Comparison of ENCODE assay signal across 19 cellular contexts in genomic region chr9:133918123-133918813, GRCh38.
A peak's percentile ranks its signal among the peaks of the same experiment; 100 is the strongest.
DNase-seq lines count a peak whose midpoint lies in the region; ATAC-seq and TF ChIP-seq lines count a peak whose summit lies in the region.
"Had no signal": no experiment of that assay in that cellular context is flagged by ENCODE, and none has a peak within 500 bp of the region (broad histone marks: within the 10 kb centered on the region; RNA-seq: fewer than 3 reads in every experiment).

No MANE protein-coding gene starts in this region.

- no peaks in the 10 kb centered on the region for H3K27me3 ChIP-seq in BLaER1 treated with 17β-estradiol and CSF1 and Interleukin-3, amounts not matched to agents 10 nM and 100 nM
- H3K27me3 ChIP-seq in neuronal stem cell (ENCODE audit: control insufficient read depth in 3 of 3, insufficient read depth in 3 of 3, low read depth in 1 of 3, low read length in 3 of 3) (no peaks in the 10 kb centered on the region), tibial nerve (no peaks in the 10 kb centered on the region)
- H3K27me3 ChIP-seq: stomach had no signal

- H2AFZ ChIP-seq in neuronal stem cell (ENCODE audit: low read length), result no peak overlapping the region
- H2AFZ ChIP-seq in OCI-LY7 (ENCODE audit: low read length), result no peak overlapping the region

- H3K27ac ChIP-seq in BLaER1 treated with 17β-estradiol and CSF1 and Interleukin-3, amounts not matched to agents 10 nM and 100 nM, result peak overlapping the region in 9 of 11 experiments; percentile 46 to 81 (median 70); a peak in 19 of 22 replicates
- H3K27ac ChIP-seq in neuronal stem cell (replicated peaks; ENCODE audit: low read length), result peak overlapping the region; percentile 62
- H3K27ac ChIP-seq in tibial nerve, result peak overlapping the region in 2 of 4 donors; percentile 81 to 82
- no peak overlapping the region for H3K27ac ChIP-seq in OCI-LY7 (ENCODE audit: low read depth, low read length, poor library complexity, severe bottlenecking)

- TF ChIP-seq EP300 in tibial nerve (IDR thresholded peaks at IDR 0.05), result no peak

- peak overlapping the region; percentile 4 to 78 (median 68); a peak in 20 of 22 replicates for H3K9ac ChIP-seq in BLaER1 treated with 17β-estradiol and CSF1 and Interleukin-3, amounts not matched to agents 10 nM and 100 nM
- no peak overlapping the region for H3K9ac ChIP-seq in neuronal stem cell (ENCODE audit: low read depth, low read length, poor library complexity)

- H4K91ac ChIP-seq in neuronal stem cell (ENCODE audit: low read depth, low read length, poor library complexity), result peak overlapping the region; percentile 75

- CTCF ChIA-PET in OCI-LY7 (lab: Charles Lee; ENCODE audit: unreplicated experiment), result no interaction called here

- peak overlapping the region; percentile 82 for H3K27ac Mint-ChIP-seq in glutamatergic neuron (ENCODE audit: unreplicated experiment)
- H3K27ac Mint-ChIP-seq: activated naive CD8-positive, alpha-beta T cell treated with anti-CD3 and anti-CD28 coated beads, Interleukin-2, amount 10 ng/mL, durations not matched to agents 7 days and 5 days had no signal

- DNase-seq in anterior cingulate cortex (lab: John Stamatoyannopoulos, UW), result peak in 33 of 58 donors; percentile 5 to 74 (median 33)
- DNase-seq in glutamatergic neuron, result no peak
- DNase-seq in neuronal stem cell (ENCODE audit: low spot score), result no peak
- no peak for DNase-seq in tibial nerve (ENCODE audit: low spot score in 2 of 2)
- no peak for DNase-seq in OCI-LY7 (ENCODE audit: low spot score)
- no peak for DNase-seq in cerebellum (ENCODE audit: low spot score)
- DNase-seq: activated CD4-positive, CD25-positive, alpha-beta regulatory T cell; activated CD8-positive, alpha-beta memory T cell treated with anti-CD3 and anti-CD28 coated beads for 24 hours; activated naive CD8-positive, alpha-beta T cell treated with anti-CD3 and anti-CD28 coated beads, Interleukin-2, amount 10 ng/mL, durations not matched to agents 7 days and 5 days; COR-L47; EL; foreskin fibroblast; KBM-7; NCI-H2029; NCI-H446 treated with DMSO at 0.1 percent for 48 hours; stomach; T-helper 2 cell had no signal

- H3K4me1 Mint-ChIP-seq in glutamatergic neuron (ENCODE audit: low read depth, unreplicated experiment), result peaks cover 64% of the 10 kb centered on the region
- H3K4me1 Mint-ChIP-seq: activated naive CD8-positive, alpha-beta T cell treated with anti-CD3 and anti-CD28 coated beads, Interleukin-2, amount 10 ng/mL, durations not matched to agents 7 days and 5 days had no signal

- no peak overlapping the region for H2BK120ac ChIP-seq in neuronal stem cell (ENCODE audit: low read depth, low read length)

- H3K23ac ChIP-seq in neuronal stem cell (ENCODE audit: low read depth, low read length, poor library complexity), result no peak overlapping the region

- no peak for ATAC-seq in HG03460 (IDR thresholded peaks at IDR 0.05; ENCODE audit: unreplicated experiment)

- no CpG with 5 or more reads among the region's 24 CpGs for WGBS in neuronal stem cell (ENCODE audit: extremely low coverage in 2 of 2, insufficient read length in 2 of 2, insufficient replicate concordance in 1 of 2), 2 donors
- WGBS in tibial nerve, 2 donors, result 43 to 45% methylated on average over 24 of the region's 24 CpGs

- peaks cover 33% of the 10 kb centered on the region for H3K79me1 ChIP-seq in neuronal stem cell (ENCODE audit: low read depth, low read length)

- H3K4me3 ChIP-seq in BLaER1 treated with 17β-estradiol and CSF1 and Interleukin-3, amounts not matched to agents 10 nM and 100 nM, result peak overlapping the region in 6 of 10 experiments; percentile 5 to 43 (median 22); a peak in 8 of 20 replicates
- no peak overlapping the region for H3K4me3 ChIP-seq in neuronal stem cell (ENCODE audit: low read length in 2 of 2)
- no peak overlapping the region for H3K4me3 ChIP-seq in tibial nerve
- H3K4me3 ChIP-seq in OCI-LY7 (ENCODE audit: low read depth, low read length, poor library complexity, severe bottlenecking), result no peak overlapping the region
- H3K4me3 ChIP-seq: stomach had no signal

- H2BK15ac ChIP-seq in neuronal stem cell (ENCODE audit: low read length), result peak overlapping the region; percentile 70

- H2BK12ac ChIP-seq in neuronal stem cell (ENCODE audit: low read length), result no peak overlapping the region

- H3K9me3 Mint-ChIP-seq in glutamatergic neuron (ENCODE audit: unreplicated experiment), result peaks cover 54% of the 10 kb centered on the region
- H3K9me3 Mint-ChIP-seq: activated naive CD8-positive, alpha-beta T cell treated with anti-CD3 and anti-CD28 coated beads, Interleukin-2, amount 10 ng/mL, durations not matched to agents 7 days and 5 days had no signal

- peak overlapping the region; percentile 39 for H3K4me3 Mint-ChIP-seq in glutamatergic neuron (ENCODE audit: unreplicated experiment)
- H3K4me3 Mint-ChIP-seq: activated naive CD8-positive, alpha-beta T cell treated with anti-CD3 and anti-CD28 coated beads, Interleukin-2, amount 10 ng/mL, durations not matched to agents 7 days and 5 days had no signal

- H4K20me1 ChIP-seq in BLaER1 treated with 17β-estradiol and CSF1 and Interleukin-3, amounts not matched to agents 10 nM and 100 nM, result peaks cover 0 to 85% (median 27%) of the 10 kb centered on the region in 11 experiments; a peak in 15 of 22 replicates
- H4K20me1 ChIP-seq in OCI-LY7 (ENCODE audit: insufficient read depth, low read length), result no peaks in the 10 kb centered on the region

- no peak overlapping the region for H3K14ac ChIP-seq in neuronal stem cell (ENCODE audit: low read length)

- no TSS peak for BruUV-seq in OCI-LY7 (replicated peaks; lab: Mats Ljungman, UMichigan)

- no peaks in the 10 kb centered on the region for H3K36me3 Mint-ChIP-seq in glutamatergic neuron (ENCODE audit: unreplicated experiment)
- H3K36me3 Mint-ChIP-seq: activated naive CD8-positive, alpha-beta T cell treated with anti-CD3 and anti-CD28 coated beads, Interleukin-2, amount 10 ng/mL, durations not matched to agents 7 days and 5 days had no signal

- no peaks in the 10 kb centered on the region for H3K9me3 ChIP-seq in BLaER1 treated with 17β-estradiol and CSF1 and Interleukin-3, amounts not matched to agents 10 nM and 100 nM (replicated peaks in 1 of 11)
- H3K9me3 ChIP-seq in neuronal stem cell (replicated peaks in 1 of 2; ENCODE audit: control insufficient read depth in 2 of 2, insufficient read depth in 1 of 2, low read depth in 1 of 2, low read length in 2 of 2) (peaks cover 0 to 5% of the 10 kb centered on the region in 2 donors), tibial nerve (no peaks in the 10 kb centered on the region), OCI-LY7 (ENCODE audit: low read length) (no peaks in the 10 kb centered on the region)
- H3K9me3 ChIP-seq: stomach had no signal

- peak overlapping the region; percentile 81 for H2AK5ac ChIP-seq in neuronal stem cell (ENCODE audit: low read depth, low read length)

- peak overlapping the region; percentile 90 for H3K18ac ChIP-seq in neuronal stem cell (ENCODE audit: low read length)

- TF ChIP-seq CTCF in glutamatergic neuron (IDR thresholded peaks at IDR 0.05; ENCODE audit: partially characterized antibody, unreplicated experiment) (no peak), tibial nerve (IDR thresholded peaks at IDR 0.05) (no peak), OCI-LY7 (conservative IDR thresholded peaks at IDR 0.05; ENCODE audit: low read length) (no peak)

- H3K4ac ChIP-seq in neuronal stem cell (ENCODE audit: low read length), result no peak overlapping the region

- H3K27me3 Mint-ChIP-seq in glutamatergic neuron (ENCODE audit: unreplicated experiment), result peaks cover 30% of the 10 kb centered on the region

- H3K4me1 ChIP-seq in BLaER1 treated with 17β-estradiol and CSF1 and Interleukin-3, amounts not matched to agents 10 nM and 100 nM, result peaks cover 25 to 97% (median 91%) of the 10 kb centered on the region in 10 experiments
- H3K4me1 ChIP-seq in neuronal stem cell (ENCODE audit: control insufficient read depth in 2 of 2, insufficient read depth in 1 of 2, low read depth in 1 of 2, low read length in 2 of 2), result peaks cover 34 to 45% of the 10 kb centered on the region in 2 donors
- H3K4me1 ChIP-seq in tibial nerve, result peaks cover 0 to 68% (median 22%) of the 10 kb centered on the region in 4 donors
- H3K4me1 ChIP-seq in OCI-LY7 (ENCODE audit: insufficient read depth, low read length, poor library complexity, severe bottlenecking), result no peaks in the 10 kb centered on the region

- H3K9me2 ChIP-seq in OCI-LY7 (ENCODE audit: insufficient read depth, low read length), result no peaks in the 10 kb centered on the region

- H2BK5ac ChIP-seq in neuronal stem cell (ENCODE audit: low read length), result no peak overlapping the region

- H3K4me2 ChIP-seq in BLaER1 treated with 17β-estradiol and CSF1 and Interleukin-3, amounts not matched to agents 10 nM and 100 nM, result peak overlapping the region; percentile 69 to 92 (median 82)
- no peak overlapping the region for H3K4me2 ChIP-seq in neuronal stem cell (ENCODE audit: insufficient read depth, low read length, poor library complexity, severe bottlenecking)
- no peak overlapping the region for H3K4me2 ChIP-seq in OCI-LY7 (ENCODE audit: low read length)

- intact Hi-C loops in OCI-LY7 (cut with micrococcal nuclease; ENCODE audit: unreplicated experiment), result no loop called here

- no peak for TF ChIP-seq POLR2A in tibial nerve (IDR thresholded peaks at IDR 0.05)

- H3K36me3 ChIP-seq in BLaER1 treated with 17β-estradiol and CSF1 and Interleukin-3, amounts not matched to agents 10 nM and 100 nM, result peaks cover 0 to 9% (median 0%) of the 10 kb centered on the region in 11 experiments; a peak in 3 of 22 replicates
- H3K36me3 ChIP-seq in neuronal stem cell (replicated peaks in 1 of 2; ENCODE audit: control insufficient read depth in 2 of 2, insufficient read depth in 2 of 2, low read length in 2 of 2), result peaks cover 0 to 6% of the 10 kb centered on the region in 2 donors
- H3K36me3 ChIP-seq in tibial nerve, result no peaks in the 10 kb centered on the region
- no peaks in the 10 kb centered on the region for H3K36me3 ChIP-seq in OCI-LY7 (ENCODE audit: insufficient read depth, low read length)
- H3K36me3 ChIP-seq: stomach had no signal

- no peaks in the 10 kb centered on the region for H3K79me2 ChIP-seq in OCI-LY7 (ENCODE audit: insufficient read depth, low read depth, low read length)

- no peak overlapping the region for H4K8ac ChIP-seq in neuronal stem cell (ENCODE audit: low read depth, low read length)

- POLR2A ChIA-PET in OCI-LY7 (lab: Charles Lee), result no interaction called here

Comparison
In these comparisons a context has a peak if more than half of its experiments do, and no peak if none do; other contexts are left out.
1. H3K4me2 ChIP-seq: peak in BLaER1 treated with 17β-estradiol and CSF1 and Interleukin-3, amounts not matched to agents 10 nM and 100 nM (11 of 11); none in neuronal stem cell (single experiment) and OCI-LY7 (single experiment).
2. H3K4me3 ChIP-seq: peak in BLaER1 treated with 17β-estradiol and CSF1 and Interleukin-3, amounts not matched to agents 10 nM and 100 nM (6 of 10); none in neuronal stem cell (0 of 2), tibial nerve (0 of 4) and OCI-LY7 (single experiment).
3. DNase-seq: peak in anterior cingulate cortex (33 of 58); none in glutamatergic neuron (single experiment), neuronal stem cell (single experiment), tibial nerve (0 of 2), OCI-LY7 (single experiment) and cerebellum (single experiment).